ENCODE assay signal across 15 cellular contexts in genomic region chr5:115375922-115376321, GRCh38.
DNase-seq lines count a peak whose midpoint lies in the region; ATAC-seq, FAIRE-seq and TF ChIP-seq lines count a peak whose summit lies in the region.
"Had no signal": no experiment of that assay in that cellular context is flagged by ENCODE, and none has a peak within 500 bp of the region (broad histone marks: within the 10 kb centered on the region; RNA-seq: fewer than 3 reads in every experiment).

No MANE protein-coding gene starts in this region.

- no peak overlapping the region for H3K4me2 ChIP-seq in HepG2 (ENCODE audit: low read depth, low read length)

- CTCF ChIA-PET in HepG2 (lab: Yijun Ruan, JAX; ENCODE audit: low intra/inter-chr PET ratio, low total read pairs): no interaction called here

- FAIRE-seq in HepG2 (lab: Jason Lieb, UNC): no peak
- FAIRE-seq: urothelium cell line had no signal

- H3K9ac ChIP-seq in HepG2 (ENCODE audit: insufficient read depth, low read depth, low read length): no peak overlapping the region
- H3K9ac ChIP-seq: parathyroid adenoma had no signal

- H4K20me1 ChIP-seq in HepG2 (ENCODE audit: insufficient read depth, low read length): no peaks in the 10 kb centered on the region

- no peaks in the 10 kb centered on the region for H3K9me3 ChIP-seq in HepG2 (ENCODE audit: low read length)

- no TSS peak for BruUV-seq in HepG2 (replicated peaks; lab: Mats Ljungman, UMichigan)

- no peaks in the 10 kb centered on the region for H3K36me3 ChIP-seq in HepG2 (replicated peaks in 1 of 2; ENCODE audit: control insufficient read depth in 1 of 2, insufficient read depth in 2 of 2, low read length in 2 of 2)
- H3K36me3 ChIP-seq: WERI-Rb-1 had no signal

- TF ChIP-seq CTCF in NB4 (IDR thresholded peaks at IDR 0.05; ENCODE audit: low read depth, low read length): no peak
- TF ChIP-seq CTCF in HepG2 (CRISPR knock-in tag; IDR thresholded peaks at IDR 0.05): no peak

- ATAC-seq in HepG2: no peak
- ATAC-seq in HG02571 (IDR thresholded peaks at IDR 0.05; ENCODE audit: unreplicated experiment): no peak
- ATAC-seq in GM21717 (IDR thresholded peaks at IDR 0.05; ENCODE audit: unreplicated experiment): no peak
- ATAC-seq: stimulated activated memory B cell treated with anti-CD40 and anti-IgM and Interleukin-4, amounts not matched to agents 10 μg/mL and 1 μg/mL and 100 μg/mL, for 72 hours had no signal

- H3K27ac ChIP-seq in HepG2 (ENCODE audit: extremely low read length, insufficient read depth, low read length): no peak overlapping the region
- H3K27ac ChIP-seq: parathyroid adenoma, WERI-Rb-1 had no signal

- TF ChIP-seq RAD21 in HepG2 (CRISPR knock-in tag; IDR thresholded peaks at IDR 0.05): no peak

- 0% methylated on average over 4 of the region's 4 CpGs for WGBS in HepG2 (ENCODE audit: low lambda C conversion rate)

- intact Hi-C loops in HepG2 (cut with micrococcal nuclease; ENCODE audit: unreplicated experiment): loop anchor here (2.0 kb wide), 1 partner anchor 211 kb away; no protein-coding TSS in a partner anchor

- peaks cover 6% of the 10 kb centered on the region for H3K4me1 ChIP-seq in HepG2 (ENCODE audit: insufficient read depth, low read length)
- H3K4me1 ChIP-seq: parathyroid adenoma had no signal

- TF ChIP-seq EP300 in HepG2 (IDR thresholded peaks at IDR 0.05; ENCODE audit: low read depth in 2 of 2, low read length in 2 of 2) (no peak), HepG2 (CRISPR knock-in tag; IDR thresholded peaks at IDR 0.05; ENCODE audit: borderline replicate concordance) (no peak)

- in situ Hi-C loops in HepG2 (cut with HindIII; ENCODE audit: extremely low pct_ligation_motif_present, low pct_unique_long_range_greater_than_20kb): no loop called here

- TF ChIP-seq POLR2A in NB4 (IDR thresholded peaks at IDR 0.05; ENCODE audit: extremely low read depth, insufficient read length) (no peak), HepG2 (IDR thresholded peaks at IDR 0.05; ENCODE audit: insufficient read depth in 1 of 2, low read depth in 2 of 2, low read length in 2 of 2) (no peak)

- DNase-seq in CD1c-positive myeloid dendritic cell (ENCODE audit: extremely low spot score): peak; percentile 49
- peak; percentile 4 for DNase-seq in NB4 (ENCODE audit: low read depth)
- peak; percentile 77 for DNase-seq in cerebellum (ENCODE audit: low spot score)
- DNase-seq in HepG2 (ENCODE audit: low spot score): peak; percentile 4
- DNase-seq in NCI-H345 (lab: John Stamatoyannopoulos, UW): no peak
- no peak for DNase-seq in glomerular visceral epithelial cell (ENCODE audit: extremely low spot score)
- DNase-seq: NCI-H187; NCI-H748 treated with DMSO at 0.1 percent for 48 hours; stimulated activated CD4-positive, alpha-beta T cell treated with anti-CD3 and anti-CD28 coated beads, Interleukin-2, amount 100 ng/mL, for 48 hours; WERI-Rb-1 had no signal

- no peak overlapping the region for H2AFZ ChIP-seq in HepG2 (ENCODE audit: low read length)
- H2AFZ ChIP-seq: parathyroid adenoma had no signal

- peaks cover 0 to 2% of the 10 kb centered on the region in 2 experiments; a peak in 1 of 5 replicates for H3K27me3 ChIP-seq in HepG2 (ENCODE audit: control insufficient read depth in 1 of 2, insufficient read depth in 2 of 2, low read length in 2 of 2)

- POLR2A ChIA-PET in HepG2 (lab: Yijun Ruan, JAX): no interaction called here

- no peak overlapping the region for H3K4me3 ChIP-seq in NB4 (ENCODE audit: low read depth, low read length)
- H3K4me3 ChIP-seq in HepG2 (replicated peaks in 1 of 3; ENCODE audit: insufficient read depth in 1 of 3, low read depth in 2 of 3, low read length in 3 of 3): no peak overlapping the region

- no peaks in the 10 kb centered on the region for H3K79me2 ChIP-seq in HepG2 (ENCODE audit: insufficient read depth, low read length)
- H3K79me2 ChIP-seq: parathyroid adenoma had no signal

TF ChIP-seq in HepG2, 621 proteins besides CTCF, POLR2A, EP300 and RAD21:
- TF ChIP-seq CEBPB (IDR thresholded peaks at IDR 0.05; ENCODE audit: borderline replicate concordance, low read depth, low read length): peak; percentile 28; the same call in 1 of the 2 replicates
- TF ChIP-seq ZNF512B (CRISPR knock-in tag; IDR thresholded peaks at IDR 0.05; ENCODE audit: borderline replicate concordance): no peak
- no peak for TF ChIP-seq ZNF326 (CRISPR knock-in tag; IDR thresholded peaks at IDR 0.05; ENCODE audit: borderline replicate concordance)
- TF ChIP-seq CREB1 (IDR thresholded peaks at IDR 0.05): peak; percentile 78
- no peak for TF ChIP-seq CREB1 (CRISPR knock-in tag; IDR thresholded peaks at IDR 0.05)
- TF ChIP-seq FOXK1 (CRISPR knock-in tag; IDR thresholded peaks at IDR 0.05; ENCODE audit: borderline replicate concordance, low read depth): no peak
- no peak for TF ChIP-seq ZBTB42 (CRISPR knock-in tag; IDR thresholded peaks at IDR 0.05)
- TF ChIP-seq USF2 (IDR thresholded peaks at IDR 0.05; ENCODE audit: low read depth, low read length): no peak
- TF ChIP-seq USF2 (CRISPR knock-in tag; IDR thresholded peaks at IDR 0.05; ENCODE audit: borderline replicate concordance): no peak
- peak; percentile 8; the same call in 1 of the 2 replicates for TF ChIP-seq HNF4A (CRISPR knock-in tag; IDR thresholded peaks at IDR 0.05)
- TF ChIP-seq ZBTB21 (CRISPR knock-in tag; IDR thresholded peaks at IDR 0.05): peak; percentile 55

Comparison
In these comparisons a context has a peak if more than half of its experiments do, and no peak if none do; other contexts are left out.
1. DNase-seq: peak in CD1c-positive myeloid dendritic cell (single experiment), NB4 (single experiment), cerebellum (single experiment) and HepG2 (single experiment); none in NCI-H345 (single experiment) and glomerular visceral epithelial cell (single experiment).